ENCODE assay signal across 25 cellular contexts in genomic region chr7:71780282-71780681, GRCh38.
DNase-seq lines count a peak whose midpoint lies in the region; ATAC-seq, FAIRE-seq and TF ChIP-seq lines count a peak whose summit lies in the region.
"Had no signal": no experiment of that assay in that cellular context is flagged by ENCODE, and none has a peak within 500 bp of the region (broad histone marks: within the 10 kb centered on the region; RNA-seq: fewer than 3 reads in every experiment).

No MANE protein-coding gene starts in this region.

- H3K27me3 ChIP-seq in DND-41 (ENCODE audit: insufficient read depth, low read length, poor library complexity): no peaks in the 10 kb centered on the region
- no peaks in the 10 kb centered on the region; a peak in 2 of 7 replicates for H3K27me3 ChIP-seq in H1 (replicated peaks in 1 of 4; ENCODE audit: control insufficient read depth in 3 of 4, extremely low read depth in 1 of 4, insufficient read depth in 3 of 4, low read length in 3 of 4)
- H3K27me3 ChIP-seq: BLaER1 treated with 17β-estradiol and CSF1 and Interleukin-3, amounts not matched to agents 10 nM and 100 nM had no signal

- no peaks in the 10 kb centered on the region for H3K23me2 ChIP-seq in H1 (ENCODE audit: low read depth, low read length)

- no peak overlapping the region for H3K18ac ChIP-seq in H1 (ENCODE audit: extremely low read depth, low read length)

- TF ChIP-seq EP300 in H1 (IDR thresholded peaks at IDR 0.05; ENCODE audit: borderline replicate concordance in 1 of 2, low read depth in 2 of 2, low read length in 2 of 2): no peak

- no peak for TF ChIP-seq CTCF in DND-41 (IDR thresholded peaks at IDR 0.05; ENCODE audit: borderline replicate concordance, extremely low read depth, low read length, poor library complexity, severe bottlenecking)
- TF ChIP-seq CTCF in H1 (IDR thresholded peaks at IDR 0.05; ENCODE audit: control extremely low read depth in 1 of 3, insufficient read depth in 1 of 3, low read depth in 1 of 3, low read length in 3 of 3): no peak
- TF ChIP-seq CTCF in osteocyte (IDR thresholded peaks at IDR 0.05): no peak

- 0 out of 2 replicates have a peak overlapping the region, but pooled peaks have one; percentile 39 for H2AFZ ChIP-seq in DND-41 (ENCODE audit: low read depth, low read length)
- no peak overlapping the region for H2AFZ ChIP-seq in H1 (ENCODE audit: low read length)
- H2AFZ ChIP-seq: GM23248 had no signal

- H2BK12ac ChIP-seq in H1 (ENCODE audit: low read depth, low read length): no peak overlapping the region

- H2BK120ac ChIP-seq in H1 (replicated peaks; ENCODE audit: low read depth, low read length): no peak overlapping the region

- H2AK5ac ChIP-seq in H1 (ENCODE audit: low read depth, low read length): no peak overlapping the region

- no peak overlapping the region for H3K4me2 ChIP-seq in DND-41 (ENCODE audit: insufficient read depth, low read length)
- H3K4me2 ChIP-seq in H1 (ENCODE audit: insufficient read depth in 1 of 2, low read depth in 2 of 2, low read length in 2 of 2): no peak overlapping the region
- H3K4me2 ChIP-seq: KMS-11 had no signal

- no peak overlapping the region for H3K14ac ChIP-seq in H1 (ENCODE audit: insufficient read length)

- H4K20me1 ChIP-seq in DND-41 (ENCODE audit: insufficient read depth, low read length): no peaks in the 10 kb centered on the region
- no peaks in the 10 kb centered on the region for H4K20me1 ChIP-seq in H1 (replicated peaks in 1 of 2; ENCODE audit: control insufficient read depth in 1 of 2, insufficient read depth in 2 of 2, low read length in 2 of 2)
- H4K20me1 ChIP-seq: BLaER1 treated with 17β-estradiol and CSF1 and Interleukin-3, amounts not matched to agents 10 nM and 100 nM had no signal

- H3K27ac ChIP-seq in DND-41 (ENCODE audit: low read length) (no peak overlapping the region), H1 (ENCODE audit: low read depth, low read length) (no peak overlapping the region)
- H3K27ac ChIP-seq: BLaER1 treated with 17β-estradiol and CSF1 and Interleukin-3, amounts not matched to agents 10 nM and 100 nM; GM23248; HL-60; KMS-11; RWPE1 had no signal

- no peak overlapping the region for H3K23ac ChIP-seq in H1 (ENCODE audit: insufficient read length)

- H3K4me1 ChIP-seq in DND-41 (ENCODE audit: insufficient read depth, low read length) (peaks cover 5% of the 10 kb centered on the region), H1 (replicated peaks in 1 of 4; ENCODE audit: control insufficient read depth in 3 of 4, insufficient read depth in 4 of 4, low read length in 3 of 4) (peaks cover 2 to 9% (median 5%) of the 10 kb centered on the region in 4 experiments; a peak in 6 of 7 replicates)
- H3K4me1 ChIP-seq: HAP-1 had no signal

- no peak overlapping the region for H2BK15ac ChIP-seq in H1 (ENCODE audit: low read length)

- ATAC-seq in DND-41 (ENCODE audit: insufficient read depth, low read depth) (no peak), GM19324 (IDR thresholded peaks at IDR 0.05; ENCODE audit: low FRiP score, unreplicated experiment) (no peak)
- ATAC-seq: GM12878 had no signal

- no peak overlapping the region for H3K27ac Mint-ChIP-seq in osteocyte (ENCODE audit: unreplicated experiment)
- H3K27ac Mint-ChIP-seq in activated naive CD4-positive, alpha-beta T cell treated with anti-CD3 and anti-CD28 coated beads, Interleukin-2, amount 10 ng/mL, durations not matched to agents 7 days and 5 days: no peak overlapping the region
- H3K27ac Mint-ChIP-seq: CD4-positive, alpha-beta T cell; HFFc6; IgD-negative memory B cell had no signal

- no peaks in the 10 kb centered on the region for H3K36me3 Mint-ChIP-seq in osteocyte (ENCODE audit: unreplicated experiment)
- no peaks in the 10 kb centered on the region for H3K36me3 Mint-ChIP-seq in activated naive CD4-positive, alpha-beta T cell treated with anti-CD3 and anti-CD28 coated beads, Interleukin-2, amount 10 ng/mL, durations not matched to agents 7 days and 5 days
- H3K36me3 Mint-ChIP-seq: IgD-negative memory B cell had no signal

- H3K79me1 ChIP-seq in H1 (ENCODE audit: low read depth, low read length): no peaks in the 10 kb centered on the region

- no peak overlapping the region for H4K5ac ChIP-seq in H1 (ENCODE audit: insufficient read length, low read depth, low read length)

- POLR2A ChIA-PET in H1 (lab: Charles Lee; ENCODE audit: partially characterized antibody): interaction anchor here (1.3 kb wide), 1 partner anchor 9 kb away, joined by 3 read pairs; no protein-coding TSS in a partner anchor

- CTCF ChIA-PET in H1 (lab: Charles Lee; ENCODE audit: partially characterized antibody): interaction anchor here (0.8 to 1.2 kb wide), 3 partner anchors 28 to 951 kb away, joined by 3 to 5 read pairs (median 4); no protein-coding TSS in a partner anchor
- CTCF ChIA-PET in activated naive CD4-positive, alpha-beta T cell treated with anti-CD3 and anti-CD28 coated beads, Interleukin-2, amount 10 ng/mL, durations not matched to agents 7 days and 5 days (lab: Charles Lee): no interaction called here

- H2BK5ac ChIP-seq in H1 (ENCODE audit: low read depth, low read length): no peak overlapping the region

- TF ChIP-seq POLR2A in H1 (IDR thresholded peaks at IDR 0.05; ENCODE audit: control extremely low read depth in 1 of 2, low read depth in 2 of 2, low read length in 2 of 2): no peak

- no peaks in the 10 kb centered on the region for H3K36me3 ChIP-seq in DND-41 (ENCODE audit: insufficient read depth, low read length)
- no peaks in the 10 kb centered on the region for H3K36me3 ChIP-seq in H1 (ENCODE audit: control insufficient read depth in 2 of 4, insufficient read depth in 4 of 4, low read length in 3 of 4)
- H3K36me3 ChIP-seq: BLaER1 treated with 17β-estradiol and CSF1 and Interleukin-3, amounts not matched to agents 10 nM and 100 nM; HAP-1 had no signal

- H3K9me3 Mint-ChIP-seq in osteocyte (ENCODE audit: unreplicated experiment): peaks cover 21% of the 10 kb centered on the region
- peaks cover 20% of the 10 kb centered on the region for H3K9me3 Mint-ChIP-seq in activated naive CD4-positive, alpha-beta T cell treated with anti-CD3 and anti-CD28 coated beads, Interleukin-2, amount 10 ng/mL, durations not matched to agents 7 days and 5 days
- H3K9me3 Mint-ChIP-seq: CD4-positive, alpha-beta T cell had no signal

- H3K79me2 ChIP-seq in DND-41 (ENCODE audit: insufficient read depth, low read length) (no peaks in the 10 kb centered on the region), H1 (ENCODE audit: control insufficient read depth in 1 of 2, insufficient read depth in 2 of 2, low read length in 2 of 2) (no peaks in the 10 kb centered on the region)

- 61% methylated on average over 7 of the region's 7 CpGs; no CpG with 5 or more reads in 1 of the 2 experiments for WGBS in H1 (ENCODE audit: extremely low coverage in 1 of 2, insufficient coverage in 1 of 2, insufficient read length in 1 of 2, insufficient replicate concordance in 2 of 2, low coverage in 1 of 2, low lambda C conversion rate in 2 of 2, missing lambda C conversion rate in 1 of 2), 2 experiments

- no peak overlapping the region for H3K4me3 ChIP-seq in DND-41 (ENCODE audit: low read depth in 1 of 2, low read length in 2 of 2)
- H3K4me3 ChIP-seq in H1 (ENCODE audit: extremely low read depth in 1 of 4, insufficient read depth in 2 of 4, low read depth in 3 of 4, low read length in 4 of 4): no peak overlapping the region
- H3K4me3 ChIP-seq: BLaER1 treated with 17β-estradiol and CSF1 and Interleukin-3, amounts not matched to agents 10 nM and 100 nM; GM12878; GM23248; HAP-1 had no signal

- DNase-seq in DND-41: no peak
- DNase-seq in H1 (ENCODE audit: low read depth in 1 of 2, low spot score in 2 of 2): peak in 1 of 2 experiments; percentile 15
- peak; percentile 33 for DNase-seq in iPS-NIHi7 (ENCODE audit: extremely low spot score)
- peak; percentile 32 for DNase-seq in osteocyte (ENCODE audit: extremely low spot score, unreplicated experiment)
- no peak for DNase-seq in GM19240 (ENCODE audit: insufficient read length, low spot score)
- no peak for DNase-seq in activated naive CD4-positive, alpha-beta T cell treated with anti-CD3 and anti-CD28 coated beads, Interleukin-2, amount 10 ng/mL, durations not matched to agents 7 days and 5 days
- DNase-seq: CD4-positive, alpha-beta T cell; COR-L47; DMS53; GDM1; GM23248; HFFc6; MM.1S; NCI-H2029; NCI-H446 treated with DMSO at 0.1 percent for 48 hours; NCI-H526 treated with DMSO at 0.1 percent for 48 hours; SHP77 treated with DMSO at 0.1 percent for 48 hours had no signal

- TF ChIP-seq RAD21 in H1 (IDR thresholded peaks at IDR 0.05 in 1 of 2, conservative IDR thresholded peaks at IDR 0.05 in 1 of 2; ENCODE audit: low read depth in 2 of 2, low read length in 2 of 2): no peak

- H3K9me3 ChIP-seq in DND-41 (ENCODE audit: insufficient read depth, low read length, severe bottlenecking) (no peaks in the 10 kb centered on the region), H1 (ENCODE audit: insufficient read depth in 2 of 2, low read depth in 1 of 2, low read length in 1 of 2) (no peaks in the 10 kb centered on the region)
- H3K9me3 ChIP-seq: BLaER1 treated with 17β-estradiol and CSF1 and Interleukin-3, amounts not matched to agents 10 nM and 100 nM; HAP-1 had no signal

- H3K4me3 Mint-ChIP-seq in osteocyte (ENCODE audit: unreplicated experiment): no peak overlapping the region
- no peak overlapping the region for H3K4me3 Mint-ChIP-seq in activated naive CD4-positive, alpha-beta T cell treated with anti-CD3 and anti-CD28 coated beads, Interleukin-2, amount 10 ng/mL, durations not matched to agents 7 days and 5 days
- H3K4me3 Mint-ChIP-seq: CD4-positive, alpha-beta T cell; HFFc6; IgD-negative memory B cell had no signal

- H3K9ac ChIP-seq in DND-41 (ENCODE audit: low read depth, low read length) (no peak overlapping the region), H1 (replicated peaks in 1 of 4; ENCODE audit: extremely low read depth in 1 of 4, low read depth in 3 of 4, low read length in 3 of 4) (no peak overlapping the region)
- H3K9ac ChIP-seq: BLaER1 treated with 17β-estradiol and CSF1 and Interleukin-3, amounts not matched to agents 10 nM and 100 nM; GM23248; KMS-11 had no signal

- no peaks in the 10 kb centered on the region for H3K27me3 Mint-ChIP-seq in osteocyte (ENCODE audit: unreplicated experiment)
- no peaks in the 10 kb centered on the region for H3K27me3 Mint-ChIP-seq in activated naive CD4-positive, alpha-beta T cell treated with anti-CD3 and anti-CD28 coated beads, Interleukin-2, amount 10 ng/mL, durations not matched to agents 7 days and 5 days
- H3K27me3 Mint-ChIP-seq: CD4-positive, alpha-beta T cell; IgD-negative memory B cell had no signal

- no peak for FAIRE-seq in H1 (lab: Jason Lieb, UNC)
- FAIRE-seq: GM12878 had no signal

- H3K56ac ChIP-seq in H1 (replicated peaks; ENCODE audit: insufficient read length, low read depth, low read length): no peak overlapping the region

- no peak overlapping the region for H3K4ac ChIP-seq in H1 (replicated peaks; ENCODE audit: insufficient read length, low read depth, low read length)

- no peaks in the 10 kb centered on the region for H3K4me1 Mint-ChIP-seq in osteocyte (ENCODE audit: unreplicated experiment)
- no peaks in the 10 kb centered on the region for H3K4me1 Mint-ChIP-seq in activated naive CD4-positive, alpha-beta T cell treated with anti-CD3 and anti-CD28 coated beads, Interleukin-2, amount 10 ng/mL, durations not matched to agents 7 days and 5 days
- H3K4me1 Mint-ChIP-seq: IgD-negative memory B cell had no signal

- H4K91ac ChIP-seq in H1 (replicated peaks; ENCODE audit: insufficient read length, low read length): no peak overlapping the region

- H4K8ac ChIP-seq in H1 (ENCODE audit: extremely low read depth, insufficient read depth, low read length): no peak overlapping the region

- H2BK20ac ChIP-seq in H1 (ENCODE audit: low read length): no peak overlapping the region

Comparison
In these comparisons a context has a peak if more than half of its experiments do, and no peak if none do; other contexts are left out.
1. DNase-seq: peak in iPS-NIHi7 (single experiment) and osteocyte (single experiment); none in DND-41 (single experiment), GM19240 (single experiment) and activated naive CD4-positive, alpha-beta T cell treated with anti-CD3 and anti-CD28 coated beads, Interleukin-2, amount 10 ng/mL, durations not matched to agents 7 days and 5 days (single experiment).